Comparison of ENCODE assay signal across 9 cellular contexts in the genomic region with DNA sequence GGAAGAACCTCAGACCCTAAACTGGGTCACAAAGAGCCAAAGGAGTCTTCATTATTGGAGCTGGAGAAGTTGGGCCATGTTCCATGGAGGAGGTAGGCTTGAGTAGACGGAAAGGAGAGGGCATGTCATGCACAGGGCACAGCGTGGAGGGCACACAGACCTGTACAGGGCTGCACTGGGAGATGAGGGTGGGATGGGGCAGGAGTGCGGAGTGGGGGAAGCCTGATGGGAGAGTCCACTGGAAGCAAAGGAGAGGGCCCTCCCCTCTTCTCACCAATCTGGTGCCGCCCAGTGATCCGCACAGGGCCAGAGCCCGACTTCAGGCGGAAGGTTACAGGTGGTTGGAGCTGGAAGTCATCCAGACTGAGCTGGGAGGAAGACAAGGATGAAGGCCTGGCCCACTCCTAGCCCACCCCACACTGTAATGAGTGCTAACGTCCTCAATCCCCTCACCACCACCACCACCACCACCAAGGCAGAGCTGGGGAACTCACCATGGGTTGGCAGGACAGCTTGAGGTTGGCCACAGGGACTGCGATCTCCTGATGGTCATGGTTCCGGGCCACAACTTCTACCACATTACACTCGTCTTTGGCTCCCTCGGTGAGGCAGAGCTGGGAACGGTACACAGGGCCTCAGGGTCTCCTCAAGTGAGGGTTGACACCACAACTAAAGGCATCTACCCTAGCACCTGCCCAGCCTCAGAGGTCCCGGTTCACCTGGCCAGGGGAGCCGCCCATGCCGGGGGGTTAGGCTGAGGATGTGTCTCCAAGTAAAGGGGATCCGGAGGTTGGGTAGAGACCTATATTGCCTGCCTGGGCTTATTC. TPM values are rescaled to one million over a fixed set of nuclear protein-coding genes. Genes with fewer than 3 reads are reported as not detected.
DNase-seq lines count a peak whose midpoint lies in the region; ATAC-seq, FAIRE-seq and TF ChIP-seq lines count a peak whose summit lies in the region.
"Had no signal": no experiment of that assay in that cellular context is flagged by ENCODE, and none has a peak within 500 bp of the region (broad histone marks: within the 10 kb centered on the region; RNA-seq: fewer than 3 reads in every experiment).

No MANE protein-coding gene starts in this region.

- in situ Hi-C loops in brain microvascular endothelial cell (cut with HindIII; ENCODE audit: low pct_ligation_motif_present, low sequenced_read_pairs), result no loop called here

- H3K4me1 Mint-ChIP-seq in HFFc6 (ENCODE audit: low read depth), result peaks cover 51% of the 10 kb centered on the region

- peak overlapping the region; percentile 76 for H3K4me2 ChIP-seq in A549

- peak overlapping the region; percentile 84 to 93 for H3K27ac ChIP-seq in A549
- H3K27ac ChIP-seq in brain microvascular endothelial cell, result peak overlapping the region; percentile 69

- DNase-seq in A549 (ENCODE audit: low read depth in 1 of 2, low spot score in 1 of 2) (no peak), HFFc6 (no peak), brain microvascular endothelial cell (no peak), mesenteric fat pad (ENCODE audit: low spot score) (peak; percentile 80), NCI-H187 treated with DMSO at 0.1 percent for 48 hours (lab: John Stamatoyannopoulos, UW) (no peak), SW480 (ENCODE audit: low spot score) (no peak), GOT3 (lab: John Stamatoyannopoulos, UW) (no peak)
- DNase-seq in activated CD8-positive, alpha-beta memory T cell treated with anti-CD3 and anti-CD28 coated beads, Interleukin-2, amount 50 U/mL, for 48 hours, result no peak

- no peaks in the 10 kb centered on the region; the same call in 1 of the 2 replicates for H3K9me3 Mint-ChIP-seq in HFFc6

- TF ChIP-seq RAD21 in A549 (conservative IDR thresholded peaks at IDR 0.05 in 1 of 2, IDR thresholded peaks at IDR 0.05 in 1 of 2), result no peak

- CTCF ChIA-PET in A549 (lab: Yijun Ruan, JAX), result interaction anchor here (0.6 to 8.1 kb wide), 37 partner anchors 13 to 724 kb away, joined by 3 to 106 read pairs (median 5); a partner anchor contains a TSS

- TF ChIP-seq CTCF in A549 (IDR thresholded peaks at IDR 0.05) (no peak), HFFc6 (IDR thresholded peaks at IDR 0.05) (no peak), brain microvascular endothelial cell (IDR thresholded peaks at IDR 0.05; ENCODE audit: low read depth, low read length, missing control alignments) (no peak)

- POLR2A ChIA-PET in A549 (lab: Yijun Ruan, JAX), result interaction anchor here (3.5 kb wide), 1 partner anchor 36 kb away, joined by 24 read pairs; a partner anchor contains a TSS

- H3K9me3 ChIP-seq in A549, result no peaks in the 10 kb centered on the region

- peaks cover 34% of the 10 kb centered on the region for H3K36me3 ChIP-seq in brain microvascular endothelial cell (replicated peaks)

- H3K27ac Mint-ChIP-seq in HFFc6, result peak overlapping the region; percentile 94

- no peak for TF ChIP-seq POLR2A in A549 (IDR thresholded peaks at IDR 0.05; ENCODE audit: low read length)

- WGBS in A549 (ENCODE audit: missing lambda C conversion rate), result 54% methylated on average over 17 of the region's 17 CpGs

- no peaks in the 10 kb centered on the region for H3K27me3 ChIP-seq in brain microvascular endothelial cell (replicated peaks)

- ATAC-seq in A549, result peak in 1 of 2 experiments; percentile 1; a peak in 2 of 6 replicates

- H3K4me3 ChIP-seq in A549, result peak overlapping the region; percentile 72
- peak overlapping the region; percentile 92 for H3K4me3 ChIP-seq in brain microvascular endothelial cell (ENCODE audit: low read depth, low read length)

- peaks cover 32% of the 10 kb centered on the region for H3K4me1 ChIP-seq in A549

- H3K27me3 Mint-ChIP-seq in HFFc6 (ENCODE audit: insufficient read depth), result peaks cover 9% of the 10 kb centered on the region

- H3K4me3 Mint-ChIP-seq in HFFc6, result peak overlapping the region; percentile 98

- no peak for TF ChIP-seq EP300 in A549 (IDR thresholded peaks at IDR 0.05)

- H3K36me3 Mint-ChIP-seq in HFFc6 (ENCODE audit: low read depth), result peaks cover 7% of the 10 kb centered on the region

- no peak for FAIRE-seq in A549 (lab: Jason Lieb, UNC)

TF ChIP-seq in A549, 52 proteins besides CTCF, POLR2A, EP300 and RAD21:
- no peak for TF ChIP-seq ZFP36 (IDR thresholded peaks at IDR 0.05; ENCODE audit: borderline replicate concordance, partially characterized antibody)
- TF ChIP-seq CHD2 (IDR thresholded peaks at IDR 0.05; ENCODE audit: low read length, partially characterized antibody), result no peak
- TF ChIP-seq, protein P1, sequence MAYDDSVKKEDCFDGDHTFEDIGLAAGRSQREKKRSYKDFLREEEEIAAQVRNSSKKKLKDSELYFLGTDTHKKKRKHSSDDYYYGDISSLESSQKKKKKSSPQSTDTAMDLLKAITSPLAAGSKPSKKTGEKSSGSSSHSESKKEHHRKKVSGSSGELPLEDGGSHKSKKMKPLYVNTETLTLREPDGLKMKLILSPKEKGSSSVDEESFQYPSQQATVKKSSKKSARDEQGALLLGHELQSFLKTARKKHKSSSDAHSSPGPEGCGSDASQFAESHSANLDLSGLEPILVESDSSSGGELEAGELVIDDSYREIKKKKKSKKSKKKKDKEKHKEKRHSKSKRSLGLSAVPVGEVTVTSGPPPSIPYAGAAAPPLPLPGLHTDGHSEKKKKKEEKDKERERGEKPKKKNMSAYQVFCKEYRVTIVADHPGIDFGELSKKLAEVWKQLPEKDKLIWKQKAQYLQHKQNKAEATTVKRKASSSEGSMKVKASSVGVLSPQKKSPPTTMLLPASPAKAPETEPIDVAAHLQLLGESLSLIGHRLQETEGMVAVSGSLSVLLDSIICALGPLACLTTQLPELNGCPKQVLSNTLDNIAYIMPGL (CRISPR knock-in tag; IDR thresholded peaks at IDR 0.05; ENCODE audit: borderline replicate concordance), result no peak
- TF ChIP-seq HOXB13 (CRISPR knock-in tag; IDR thresholded peaks at IDR 0.05; ENCODE audit: low read depth), result no peak
- TF ChIP-seq, protein P2, sequence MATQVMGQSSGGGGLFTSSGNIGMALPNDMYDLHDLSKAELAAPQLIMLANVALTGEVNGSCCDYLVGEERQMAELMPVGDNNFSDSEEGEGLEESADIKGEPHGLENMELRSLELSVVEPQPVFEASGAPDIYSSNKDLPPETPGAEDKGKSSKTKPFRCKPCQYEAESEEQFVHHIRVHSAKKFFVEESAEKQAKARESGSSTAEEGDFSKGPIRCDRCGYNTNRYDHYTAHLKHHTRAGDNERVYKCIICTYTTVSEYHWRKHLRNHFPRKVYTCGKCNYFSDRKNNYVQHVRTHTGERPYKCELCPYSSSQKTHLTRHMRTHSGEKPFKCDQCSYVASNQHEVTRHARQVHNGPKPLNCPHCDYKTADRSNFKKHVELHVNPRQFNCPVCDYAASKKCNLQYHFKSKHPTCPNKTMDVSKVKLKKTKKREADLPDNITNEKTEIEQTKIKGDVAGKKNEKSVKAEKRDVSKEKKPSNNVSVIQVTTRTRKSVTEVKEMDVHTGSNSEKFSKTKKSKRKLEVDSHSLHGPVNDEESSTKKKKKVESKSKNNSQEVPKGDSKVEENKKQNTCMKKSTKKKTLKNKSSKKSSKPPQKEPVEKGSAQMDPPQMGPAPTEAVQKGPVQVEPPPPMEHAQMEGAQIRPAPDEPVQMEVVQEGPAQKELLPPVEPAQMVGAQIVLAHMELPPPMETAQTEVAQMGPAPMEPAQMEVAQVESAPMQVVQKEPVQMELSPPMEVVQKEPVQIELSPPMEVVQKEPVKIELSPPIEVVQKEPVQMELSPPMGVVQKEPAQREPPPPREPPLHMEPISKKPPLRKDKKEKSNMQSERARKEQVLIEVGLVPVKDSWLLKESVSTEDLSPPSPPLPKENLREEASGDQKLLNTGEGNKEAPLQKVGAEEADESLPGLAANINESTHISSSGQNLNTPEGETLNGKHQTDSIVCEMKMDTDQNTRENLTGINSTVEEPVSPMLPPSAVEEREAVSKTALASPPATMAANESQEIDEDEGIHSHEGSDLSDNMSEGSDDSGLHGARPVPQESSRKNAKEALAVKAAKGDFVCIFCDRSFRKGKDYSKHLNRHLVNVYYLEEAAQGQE (IDR thresholded peaks at IDR 0.05), result no peak
- TF ChIP-seq, protein P3, sequence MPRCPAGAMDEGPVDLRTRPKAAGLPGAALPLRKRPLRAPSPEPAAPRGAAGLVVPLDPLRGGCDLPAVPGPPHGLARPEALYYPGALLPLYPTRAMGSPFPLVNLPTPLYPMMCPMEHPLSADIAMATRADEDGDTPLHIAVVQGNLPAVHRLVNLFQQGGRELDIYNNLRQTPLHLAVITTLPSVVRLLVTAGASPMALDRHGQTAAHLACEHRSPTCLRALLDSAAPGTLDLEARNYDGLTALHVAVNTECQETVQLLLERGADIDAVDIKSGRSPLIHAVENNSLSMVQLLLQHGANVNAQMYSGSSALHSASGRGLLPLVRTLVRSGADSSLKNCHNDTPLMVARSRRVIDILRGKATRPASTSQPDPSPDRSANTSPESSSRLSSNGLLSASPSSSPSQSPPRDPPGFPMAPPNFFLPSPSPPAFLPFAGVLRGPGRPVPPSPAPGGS (IDR thresholded peaks at IDR 0.05), result no peak
- no peak for TF ChIP-seq MYC (IDR thresholded peaks at IDR 0.05; ENCODE audit: borderline replicate concordance, low read length)
- TF ChIP-seq FOSB (CRISPR knock-in tag; IDR thresholded peaks at IDR 0.05), result no peak
- TF ChIP-seq NPAS2 (CRISPR knock-in tag; IDR thresholded peaks at IDR 0.05; ENCODE audit: borderline replicate concordance), result no peak
TF ChIP-seq in A549: peak in this region for 0.

RNA-seq across cellular contexts. Expression of a gene that starts 1.0 kb away (rescaled TPM):
- polyA plus RNA-seq in A549 (2011; rRNA removed), result 41.5 and 45.0 TPM in 2 replicates
- polyA plus RNA-seq in A549 (2012; cell fraction: cytosol; rRNA removed), result 160 and 182 TPM in 2 replicates
- polyA plus RNA-seq in A549 (2012; cell fraction: nucleus; rRNA removed), result 131 and 168 TPM in 2 replicates
- 96.3 to 101 TPM (median 99.1 TPM) in 3 replicates for polyA plus RNA-seq in A549 (2017; fragmentation: RNase III; extraction: RNeasy Plus Mini Kit Qiagen cat#74134 plus additional on column Dnase treatment)
- polyA minus RNA-seq in A549 (2011; rRNA and poly(A)+ RNA removed), result 55.0 and 61.2 TPM in 2 replicates
- 10 to 100 TPM; 51.8 to 64.6 (median 54.8) TPM for total RNA-seq in HFFc6 (2021; fragmentation: NEBNext Ultra II Directional; extraction: Animal tissue kit (Norgen Biotek cat#: 25700))
- total RNA-seq in mesenteric fat pad, result 18.8 TPM

RNA-seq across cellular contexts. Expression of a gene that starts 6.3 kb away (rescaled TPM):
- 0.12 TPM in 1 of 2 replicates, not detected in the other for polyA plus RNA-seq in A549 (2011; rRNA removed)
- polyA plus RNA-seq in A549 (2012; cell fraction: cytosol; rRNA removed), result 0.08 and 0.16 TPM in 2 replicates
- polyA plus RNA-seq in A549 (2012; cell fraction: nucleus; rRNA removed), result 0.67 and 0.77 TPM in 2 replicates
- polyA plus RNA-seq in A549 (2017; fragmentation: RNase III; extraction: RNeasy Plus Mini Kit Qiagen cat#74134 plus additional on column Dnase treatment), result not detected in 3 replicates
- polyA minus RNA-seq in A549 (2011; rRNA and poly(A)+ RNA removed), result not detected in 2 replicates
- not detected for total RNA-seq in HFFc6 (2021; fragmentation: NEBNext Ultra II Directional; extraction: Animal tissue kit (Norgen Biotek cat#: 25700))
- not detected for total RNA-seq in mesenteric fat pad
- total RNA-seq: T-helper 2 cell treated with Interferon-gamma antibody and Interleukin-4, amounts not matched to agents 100 ng/mL and 5 ng/mL, for 36 hours had no signal

RNA-seq across cellular contexts. Expression of a gene that starts 36.0 kb away (rescaled TPM):
- polyA plus RNA-seq in A549 (2011; rRNA removed), result 79.1 and 84.5 TPM in 2 replicates
- polyA plus RNA-seq in A549 (2012; cell fraction: cytosol; rRNA removed), result 13.2 and 13.9 TPM in 2 replicates
- polyA plus RNA-seq in A549 (2012; cell fraction: nucleus; rRNA removed), result 21.1 and 34.5 TPM in 2 replicates
- polyA plus RNA-seq in A549 (2017; fragmentation: RNase III; extraction: RNeasy Plus Mini Kit Qiagen cat#74134 plus additional on column Dnase treatment), result 40.3 to 50.7 TPM (median 46.5 TPM) in 3 replicates
- 22.5 and 23.8 TPM in 2 replicates for polyA minus RNA-seq in A549 (2011; rRNA and poly(A)+ RNA removed)
- 10 to 100 TPM; 56.2 to 61.6 (median 59.1) TPM for total RNA-seq in HFFc6 (2021; fragmentation: NEBNext Ultra II Directional; extraction: Animal tissue kit (Norgen Biotek cat#: 25700))
- 92.7 TPM for total RNA-seq in mesenteric fat pad
